Comparison of ENCODE assay signal across 14 cellular contexts in genomic region chr22:25749420-25750169, GRCh38. TPM values are rescaled to one million over a fixed set of nuclear protein-coding genes. Genes with fewer than 3 reads are reported as not detected.
A peak's percentile ranks its signal among the peaks of the same experiment; 100 is the strongest.
DNase-seq lines count a peak whose midpoint lies in the region; ATAC-seq and TF ChIP-seq lines count a peak whose summit lies in the region.
"Had no signal": no experiment of that assay in that cellular context is flagged by ENCODE, and none has a peak within 500 bp of the region (broad histone marks: within the 10 kb centered on the region; RNA-seq: fewer than 3 reads in every experiment).

No MANE protein-coding gene starts in this region.

- H3K36me3 ChIP-seq in CD4-positive, CD25-positive, alpha-beta regulatory T cell (ENCODE audit: control insufficient read depth, insufficient read depth, low read length), result no peaks in the 10 kb centered on the region
- H3K36me3 ChIP-seq in KOPT-K1 (ENCODE audit: insufficient read depth, low read length), result peaks cover 91% of the 10 kb centered on the region
- H3K36me3 ChIP-seq: pancreas had no signal

- H3K4me3 ChIP-seq in CD4-positive, CD25-positive, alpha-beta regulatory T cell (ENCODE audit: low read depth, low read length), result peak overlapping the region; percentile 24
- no peak overlapping the region for H3K4me3 ChIP-seq in fibroblast of the aortic adventitia (ENCODE audit: low read depth, low read length)
- H3K4me3 ChIP-seq: body of pancreas, pancreas had no signal

- ATAC-seq in CD4-positive, CD25-positive, alpha-beta regulatory T cell (ENCODE audit: low read depth in 2 of 2), result peak; percentile 58 to 68
- ATAC-seq in GM18520 (IDR thresholded peaks at IDR 0.05; ENCODE audit: unreplicated experiment) (peak; percentile 57), HG03432 (IDR thresholded peaks at IDR 0.05; ENCODE audit: unreplicated experiment) (no peak)
- ATAC-seq: body of pancreas, pancreas had no signal

- peak overlapping the region; percentile 53 to 93 (median 88) for H3K27ac Mint-ChIP-seq in CD4-positive, CD25-positive, alpha-beta regulatory T cell

- peak overlapping the region; percentile 42 for H3K27ac ChIP-seq in CD4-positive, CD25-positive, alpha-beta regulatory T cell (ENCODE audit: insufficient read depth, low read length, poor library complexity, severe bottlenecking)
- H3K27ac ChIP-seq in KOPT-K1 (ENCODE audit: low read depth, low read length, poor library complexity, severe bottlenecking), result peak overlapping the region; percentile 99
- H3K27ac ChIP-seq: body of pancreas, pancreas had no signal

- no peaks in the 10 kb centered on the region for H3K36me3 Mint-ChIP-seq in CD4-positive, CD25-positive, alpha-beta regulatory T cell

- TF ChIP-seq CTCF in fibroblast of the aortic adventitia (IDR thresholded peaks at IDR 0.05; ENCODE audit: insufficient read depth, low read length), result no peak

- no peaks in the 10 kb centered on the region for H3K9me3 ChIP-seq in CD4-positive, CD25-positive, alpha-beta regulatory T cell (ENCODE audit: control insufficient read depth in 2 of 2, low read length in 2 of 2)
- no peaks in the 10 kb centered on the region for H3K9me3 ChIP-seq in KOPT-K1 (ENCODE audit: insufficient read depth, low read length, poor library complexity, severe bottlenecking)
- H3K9me3 ChIP-seq: body of pancreas, pancreas had no signal

- peaks cover 8% of the 10 kb centered on the region for H3K4me1 ChIP-seq in CD4-positive, CD25-positive, alpha-beta regulatory T cell (ENCODE audit: control insufficient read depth, insufficient read depth, low read length, poor library complexity, severe bottlenecking)
- H3K4me1 ChIP-seq: body of pancreas, pancreas had no signal

- no peaks in the 10 kb centered on the region for H3K9me3 Mint-ChIP-seq in CD4-positive, CD25-positive, alpha-beta regulatory T cell

- H3K4me3 Mint-ChIP-seq in CD4-positive, CD25-positive, alpha-beta regulatory T cell, result peak overlapping the region in 3 of 4 donors; percentile 15 to 29 (median 15)

- DNase-seq in CD4-positive, CD25-positive, alpha-beta regulatory T cell, result peak in 2 of 3 donors; percentile 25 to 90
- DNase-seq in fibroblast of the aortic adventitia (ENCODE audit: low read depth) (peak; percentile 21), NCI-H526 (lab: John Stamatoyannopoulos, UW) (no peak), NCI-H82 treated with DMSO at 0.1 percent for 48 hours (lab: John Stamatoyannopoulos, UW; ENCODE audit: unreplicated experiment) (no peak)
- DNase-seq in central memory CD4-positive, alpha-beta T cell, result no peak
- DNase-seq: body of pancreas; Calu3; NK-92 treated with Interleukin-12 subunit alpha and Interleukin-12 subunit beta, amount 100 ng/mL, for 24 hours; pancreas; T-helper 9 cell had no signal

- H3K27me3 Mint-ChIP-seq in CD4-positive, CD25-positive, alpha-beta regulatory T cell, result peaks cover 5% of the 10 kb centered on the region

- no peaks in the 10 kb centered on the region for H3K27me3 ChIP-seq in CD4-positive, CD25-positive, alpha-beta regulatory T cell (ENCODE audit: control insufficient read depth, insufficient read depth, low read length)
- H3K27me3 ChIP-seq: body of pancreas, pancreas had no signal

- peaks cover 6 to 16% (median 10%) of the 10 kb centered on the region in 4 donors for H3K4me1 Mint-ChIP-seq in CD4-positive, CD25-positive, alpha-beta regulatory T cell

RNA-seq across cellular contexts. Expression of gene MYO18B, which starts 7.6 kb away (rescaled TPM):
- total RNA-seq in CD4-positive, CD25-positive, alpha-beta regulatory T cell, result 0.35 TPM
- polyA plus RNA-seq in CD4-positive, CD25-positive, alpha-beta regulatory T cell, result under 1 TPM in 1 of 4 donors, not detected in 3; 0.27 TPM
- total RNA-seq in fibroblast of the aortic adventitia (ENCODE audit: low replicate concordance), result 0.08 TPM in 1 of 2 replicates, not detected in the other
- polyA plus RNA-seq: fibroblast of lung had no signal

Comparison
In these comparisons a context has a peak if more than half of its experiments do, and no peak if none do; other contexts are left out.
1. DNase-seq: peak in CD4-positive, CD25-positive, alpha-beta regulatory T cell (2 of 3) and fibroblast of the aortic adventitia (single experiment); none in NCI-H526 (0 of 2), NCI-H82 treated with DMSO at 0.1 percent for 48 hours (single experiment) and central memory CD4-positive, alpha-beta T cell (single experiment).